In genomic region chr16:9141813-9142212, GRCh38 we compare ENCODE assay signal across 29 cellular contexts. TPM values are rescaled to one million over a fixed set of nuclear protein-coding genes. Genes with fewer than 3 reads are reported as not detected.
DNase-seq lines count a peak whose midpoint lies in the region; ATAC-seq, FAIRE-seq and TF ChIP-seq lines count a peak whose summit lies in the region.
"Had no signal": no experiment of that assay in that cellular context is flagged by ENCODE, and none has a peak within 500 bp of the region (broad histone marks: within the 10 kb centered on the region; RNA-seq: fewer than 3 reads in every experiment).

No MANE protein-coding gene starts in this region.

- no peak overlapping the region for H2AFZ ChIP-seq in K562 (ENCODE audit: low read depth, low read length)

- H3K4me3 ChIP-seq in K562 (no peak overlapping the region), endodermal cell (ENCODE audit: low read length) (no peak overlapping the region), lower lobe of right lung (no peak overlapping the region), spleen (no peak overlapping the region)
- H3K4me3 ChIP-seq: BLaER1, GM12878 had no signal

- H3K9me3 ChIP-seq in K562 (replicated peaks; ENCODE audit: control insufficient read depth, insufficient read depth, low read depth, low read length): no peaks in the 10 kb centered on the region
- no peaks in the 10 kb centered on the region for H3K9me3 ChIP-seq in endodermal cell (ENCODE audit: control insufficient read depth, low read length)
- H3K9me3 ChIP-seq in lower lobe of right lung: no peaks in the 10 kb centered on the region
- H3K9me3 ChIP-seq in spleen: no peaks in the 10 kb centered on the region
- H3K9me3 ChIP-seq: BE2C, BLaER1 had no signal

- no peak for TF ChIP-seq EP300 in K562 (IDR thresholded peaks at IDR 0.05; ENCODE audit: low read length)

- H3K4me1 ChIP-seq in K562 (replicated peaks in 1 of 2; ENCODE audit: control insufficient read depth in 2 of 2, insufficient read depth in 2 of 2, low read length in 2 of 2): peaks cover 0 to 4% of the 10 kb centered on the region in 2 experiments; a peak in 2 of 5 replicates
- no peaks in the 10 kb centered on the region for H3K4me1 ChIP-seq in endodermal cell (ENCODE audit: control insufficient read depth, insufficient read depth, low read length)
- peaks cover 8% of the 10 kb centered on the region for H3K4me1 ChIP-seq in lower lobe of right lung
- H3K4me1 ChIP-seq in spleen: peaks cover 5 to 17% (median 8%) of the 10 kb centered on the region in 6 donors
- H3K4me1 ChIP-seq: BE2C had no signal

- CTCF ChIA-PET in K562 (lab: Yijun Ruan, JAX; ENCODE audit: low intra/inter-chr PET ratio): no interaction called here

- no peak for FAIRE-seq in K562 (lab: Jason Lieb, UNC)
- FAIRE-seq in GM19239 (lab: Jason Lieb, UNC): no peak
- FAIRE-seq: A204.1, GM12878, GM12892, GM18507 had no signal

- no peak overlapping the region for H3K4me3 Mint-ChIP-seq in endodermal cell
- H3K4me3 Mint-ChIP-seq: CD14-positive monocyte; CD4-positive, alpha-beta memory T cell; CD4-positive, CD25-positive, alpha-beta regulatory T cell; CD8-positive, alpha-beta memory T cell had no signal

- H3K27ac ChIP-seq in K562 (ENCODE audit: extremely low read depth, low read depth, low read length) (no peak overlapping the region), endodermal cell (ENCODE audit: low read depth, low read length) (no peak overlapping the region), lower lobe of right lung (no peak overlapping the region), spleen (no peak overlapping the region)
- H3K27ac ChIP-seq: BLaER1 had no signal

- intact Hi-C loops in K562 (cut with micrococcal nuclease) (no loop called here), lower lobe of right lung (cut with DNase I) (no loop called here), spleen (cut with DNase I; ENCODE audit: low total_unique reads) (no loop called here)

- TF ChIP-seq POLR2A in K562 (conservative IDR thresholded peaks at IDR 0.05) (no peak), spleen (IDR thresholded peaks at IDR 0.05) (no peak)

- peaks cover 8% of the 10 kb centered on the region for H3K36me3 Mint-ChIP-seq in endodermal cell (ENCODE audit: low read depth)
- H3K36me3 Mint-ChIP-seq: CD14-positive monocyte had no signal

- POLR2A ChIA-PET in K562 (lab: Yijun Ruan, JAX): interaction anchor here (0.7 kb wide), 1 partner anchor 339 kb away, joined by 3 read pairs; no protein-coding TSS in a partner anchor

- H3K9ac ChIP-seq in K562 (ENCODE audit: insufficient read depth in 1 of 2, low read depth in 2 of 2, low read length in 2 of 2): no peak overlapping the region
- no peak overlapping the region for H3K9ac ChIP-seq in endodermal cell (ENCODE audit: extremely low read depth, low read length, poor library complexity, severe bottlenecking)
- H3K9ac ChIP-seq: BLaER1 had no signal

- H3K9me1 ChIP-seq in K562 (ENCODE audit: control insufficient read depth, insufficient read depth, low read length): no peaks in the 10 kb centered on the region

- H3K9me3 Mint-ChIP-seq in endodermal cell: peaks cover 6% of the 10 kb centered on the region
- H3K9me3 Mint-ChIP-seq: CD4-positive, alpha-beta memory T cell; CD4-positive, CD25-positive, alpha-beta regulatory T cell; CD8-positive, alpha-beta memory T cell had no signal

- H4K20me1 ChIP-seq in K562 (replicated peaks; ENCODE audit: control insufficient read depth, insufficient read depth, low read length): no peaks in the 10 kb centered on the region; the same call in 1 of the 2 replicates
- H4K20me1 ChIP-seq: BLaER1 had no signal

- BruUV-seq in K562 (replicated peaks; lab: Mats Ljungman, UMichigan): no TSS peak

- DNase-seq in K562 (ENCODE audit: extremely low read depth in 1 of 4, low spot score in 3 of 4) (no peak), endodermal cell (peak; percentile 20), lower lobe of right lung (peak; percentile 34), spleen (peak; percentile 58), NCI-H446 (lab: John Stamatoyannopoulos, UW) (no peak), GM19239 (ENCODE audit: insufficient read length, low spot score) (no peak), dedifferentiated amniotic fluid mesenchymal stem cell (ENCODE audit: extremely low spot score) (no peak)
- DNase-seq: 8988T; ACHN; BE2C; C1 segment of cervical spinal cord; CD4-positive, alpha-beta memory T cell; CD4-positive, CD25-positive, alpha-beta regulatory T cell; CD8-positive, alpha-beta memory T cell; COR-L47; DMS 273 treated with DMSO at 0.1 percent for 48 hours; DMS153; DMS53; DMS79; DND-41; EL; GDM1 had no signal

- H3K4me1 Mint-ChIP-seq in endodermal cell: peaks cover 8% of the 10 kb centered on the region

- in situ Hi-C loops in K562 (cut with MboI): no loop called here

- peaks cover 12 to 17% of the 10 kb centered on the region in 2 experiments; a peak in 3 of 5 replicates for H3K27me3 ChIP-seq in K562 (ENCODE audit: control insufficient read depth in 2 of 2, insufficient read depth in 2 of 2, low read length in 2 of 2)
- no peaks in the 10 kb centered on the region for H3K27me3 ChIP-seq in endodermal cell (ENCODE audit: control insufficient read depth, insufficient read depth, low read length, poor library complexity, severe bottlenecking)
- H3K27me3 ChIP-seq in lower lobe of right lung (ENCODE audit: low read depth): no peaks in the 10 kb centered on the region
- no peaks in the 10 kb centered on the region for H3K27me3 ChIP-seq in spleen (replicated peaks in 1 of 7)
- H3K27me3 ChIP-seq: BE2C, BLaER1 had no signal

- ATAC-seq in K562 (no peak), lower lobe of right lung (no peak), HG03354 (IDR thresholded peaks at IDR 0.05; ENCODE audit: poor library complexity, severe bottlenecking, unreplicated experiment) (no peak)
- ATAC-seq: GM12878 had no signal

- H3K4me2 ChIP-seq in K562 (ENCODE audit: insufficient read depth, low read length): no peak overlapping the region
- H3K4me2 ChIP-seq: BLaER1 had no signal

- H3K27ac Mint-ChIP-seq in endodermal cell: no peak overlapping the region
- H3K27ac Mint-ChIP-seq: CD14-positive monocyte; CD4-positive, CD25-positive, alpha-beta regulatory T cell; CD8-positive, alpha-beta memory T cell had no signal

- TF ChIP-seq CTCF in K562 (IDR thresholded peaks at IDR 0.05 in 2 of 3, conservative IDR thresholded peaks at IDR 0.05 in 1 of 3; ENCODE audit: insufficient read depth in 2 of 3, low read depth in 1 of 3, low read length in 3 of 3) (no peak), endodermal cell (conservative IDR thresholded peaks at IDR 0.05) (no peak), lower lobe of right lung (IDR thresholded peaks at IDR 0.05) (no peak), spleen (IDR thresholded peaks at IDR 0.05 in 8 of 11, conservative IDR thresholded peaks at IDR 0.05 in 3 of 11) (no peak)

- TF ChIP-seq RAD21 in K562 (CRISPR knock-in tag; conservative IDR thresholded peaks at IDR 0.05 in 1 of 2, IDR thresholded peaks at IDR 0.05 in 1 of 2): no peak

- WGBS in K562 (ENCODE audit: insufficient coverage, low coverage, missing lambda C conversion rate): 20% methylated on average over 8 of the region's 8 CpGs
- 94 to 100% methylated on average over 6 to 8 of the region's 8 CpGs for WGBS in endodermal cell (ENCODE audit: insufficient coverage in 1 of 2, insufficient read length in 1 of 2), 2 experiments
- WGBS in spleen, 5 donors: 90 to 97% (median 95%) methylated on average over 8 of the region's 8 CpGs

- H3K79me2 ChIP-seq in K562 (ENCODE audit: control insufficient read depth, insufficient read depth, low read length): no peaks in the 10 kb centered on the region

- H3K36me3 ChIP-seq in K562 (ENCODE audit: control insufficient read depth, insufficient read depth, low read length) (no peaks in the 10 kb centered on the region), endodermal cell (ENCODE audit: control insufficient read depth, insufficient read depth, low read length) (no peaks in the 10 kb centered on the region), lower lobe of right lung (no peaks in the 10 kb centered on the region), spleen (no peaks in the 10 kb centered on the region)
- H3K36me3 ChIP-seq: BE2C, BLaER1 had no signal

- peaks cover 11% of the 10 kb centered on the region for H3K27me3 Mint-ChIP-seq in endodermal cell (ENCODE audit: insufficient read depth)
- H3K27me3 Mint-ChIP-seq: CD4-positive, CD25-positive, alpha-beta regulatory T cell had no signal

TF ChIP-seq in K562, 482 proteins besides CTCF, POLR2A, EP300 and RAD21 (continues in another document):
- TF ChIP-seq ELF2 (CRISPR knock-in tag; IDR thresholded peaks at IDR 0.05): no peak

RNA-seq across cellular contexts. Expression of gene HAPSTR1, which starts 50.4 kb away (rescaled TPM):
- 41.9 and 121 TPM in 2 replicates for total RNA-seq in K562 (2011; cell fraction: chromatin; rRNA removed; ENCODE audit: low replicate concordance)
- 24.8 and 28.7 TPM in 2 replicates for total RNA-seq in K562 (2011; cell fraction: nucleolus; rRNA removed)
- total RNA-seq in K562 (2011; cell fraction: nucleoplasm; rRNA removed): 80.9 and 151 TPM in 2 replicates
- total RNA-seq in K562 (2014; rRNA removed): 40.9 and 43.4 TPM in 2 replicates
- 56.1 and 69.9 TPM in 2 replicates for total RNA-seq in K562 (2014; rRNA removed; fragmentation: Illumina TruSeq; extraction: Trizol)
- total RNA-seq in K562 (2015; rRNA removed; fragmentation: Illumina TruSeq; extraction: Trizol): 38.3 and 40.2 TPM in 2 replicates
- 53.8 and 67.9 TPM in 2 replicates for total RNA-seq in K562 (2021)
- 28.2 and 36.5 TPM in 2 replicates for polyA plus RNA-seq in K562 (2011; rRNA removed)
- 9.7 and 16.7 TPM in 2 replicates for polyA plus RNA-seq in K562 (2011; cell fraction: cytosol; rRNA removed)
- 23.1 and 24.2 TPM in 2 replicates for polyA plus RNA-seq in K562 (2011; cell fraction: nucleus; rRNA removed)
- 17.2 and 18.7 TPM in 2 replicates for polyA plus RNA-seq in K562 (2012)
- polyA plus RNA-seq in K562 (2014; fragmentation: Illumina TruSeq; extraction: Trizol): 27.7 and 30.7 TPM in 2 replicates
- 10 to 100 TPM; 10.8 to 17.4 TPM for polyA plus RNA-seq in K562 (2014; fragmentation: Nextera tagmentation; extraction: Ambion mirVana)
- 25.3 and 30.4 TPM in 2 replicates for polyA plus RNA-seq in K562 (2014; rRNA removed)
- polyA minus RNA-seq in K562 (2011; rRNA and poly(A)+ RNA removed): 73.0 and 82.3 TPM in 2 replicates
- 24.2 and 35.8 TPM in 2 replicates for polyA minus RNA-seq in K562 (2011; cell fraction: cytosol; rRNA and poly(A)+ RNA removed)
- 17.8 and 27.5 TPM in 2 replicates for polyA minus RNA-seq in K562 (2011; cell fraction: nucleus; rRNA and poly(A)+ RNA removed)
- total RNA-seq in endodermal cell: 10 to 100 TPM; 60.9 to 68.5 TPM
- polyA plus RNA-seq in endodermal cell (2013, experiment 1 of 2): 34.8 TPM
- 35.4 TPM for polyA plus RNA-seq in endodermal cell (2013, experiment 2 of 2)
- 53.1 TPM for total RNA-seq in lower lobe of right lung
- 10 to 100 TPM; 60.0 to 84.1 (median 76.3) TPM for total RNA-seq in spleen
- 10 to 100 TPM in 1 of 3 donors, 1 to 10 TPM in 2; 7.3 to 15.0 (median 8.4) TPM for polyA plus RNA-seq in spleen

Comparison
In these comparisons a context has a peak if more than half of its experiments do, and no peak if none do; other contexts are left out.
1. DNase-seq: peak in endodermal cell (single experiment), lower lobe of right lung (single experiment) and spleen (single experiment); none in K562 (0 of 4), NCI-H446 (0 of 2), GM19239 (single experiment) and dedifferentiated amniotic fluid mesenchymal stem cell (single experiment).